ENCODE assay signal across 2 cellular contexts in the genomic region with DNA sequence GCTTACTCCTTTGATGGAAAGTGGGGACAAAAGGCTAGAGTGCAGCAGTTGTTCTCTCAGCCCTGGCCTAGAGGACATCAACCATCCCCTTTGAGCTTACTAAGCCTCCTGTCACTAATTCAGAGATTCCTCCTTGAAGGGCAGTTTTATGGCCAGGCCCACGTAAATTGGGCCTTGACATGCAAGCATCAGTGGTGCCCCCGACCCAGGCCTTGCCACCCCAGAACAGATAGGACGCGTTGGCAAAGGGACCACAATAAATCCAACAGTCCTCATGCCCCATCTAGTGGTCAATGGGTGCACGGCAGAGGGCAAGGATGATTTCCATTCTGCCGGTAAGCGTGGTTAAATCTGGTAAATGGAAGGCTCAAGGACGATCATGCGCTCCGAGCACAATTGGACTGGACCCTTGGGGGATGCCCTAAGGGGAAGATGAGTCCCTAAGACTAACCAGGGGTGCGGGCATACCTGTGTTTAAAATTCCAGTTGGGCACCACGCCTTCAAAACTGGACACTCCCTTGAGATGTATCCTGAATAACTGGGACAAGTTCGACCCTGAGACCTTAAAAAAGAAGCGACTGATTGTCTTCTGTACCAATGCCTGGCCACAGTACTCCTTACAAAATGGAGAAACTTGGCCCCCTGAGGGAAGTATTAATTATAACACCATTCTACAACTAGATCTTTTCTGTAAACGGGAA.
TF ChIP-seq lines count a peak whose summit lies in the region.

No MANE protein-coding gene starts in this region.

TF ChIP-seq in Ishikawa, 13 proteins besides CTCF, POLR2A, EP300 and RAD21 (continued from another document):
- TF ChIP-seq, protein P1, sequence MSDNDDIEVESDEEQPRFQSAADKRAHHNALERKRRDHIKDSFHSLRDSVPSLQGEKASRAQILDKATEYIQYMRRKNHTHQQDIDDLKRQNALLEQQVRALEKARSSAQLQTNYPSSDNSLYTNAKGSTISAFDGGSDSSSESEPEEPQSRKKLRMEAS (IDR thresholded peaks at IDR 0.05) = no peak
- TF ChIP-seq, protein P2, sequence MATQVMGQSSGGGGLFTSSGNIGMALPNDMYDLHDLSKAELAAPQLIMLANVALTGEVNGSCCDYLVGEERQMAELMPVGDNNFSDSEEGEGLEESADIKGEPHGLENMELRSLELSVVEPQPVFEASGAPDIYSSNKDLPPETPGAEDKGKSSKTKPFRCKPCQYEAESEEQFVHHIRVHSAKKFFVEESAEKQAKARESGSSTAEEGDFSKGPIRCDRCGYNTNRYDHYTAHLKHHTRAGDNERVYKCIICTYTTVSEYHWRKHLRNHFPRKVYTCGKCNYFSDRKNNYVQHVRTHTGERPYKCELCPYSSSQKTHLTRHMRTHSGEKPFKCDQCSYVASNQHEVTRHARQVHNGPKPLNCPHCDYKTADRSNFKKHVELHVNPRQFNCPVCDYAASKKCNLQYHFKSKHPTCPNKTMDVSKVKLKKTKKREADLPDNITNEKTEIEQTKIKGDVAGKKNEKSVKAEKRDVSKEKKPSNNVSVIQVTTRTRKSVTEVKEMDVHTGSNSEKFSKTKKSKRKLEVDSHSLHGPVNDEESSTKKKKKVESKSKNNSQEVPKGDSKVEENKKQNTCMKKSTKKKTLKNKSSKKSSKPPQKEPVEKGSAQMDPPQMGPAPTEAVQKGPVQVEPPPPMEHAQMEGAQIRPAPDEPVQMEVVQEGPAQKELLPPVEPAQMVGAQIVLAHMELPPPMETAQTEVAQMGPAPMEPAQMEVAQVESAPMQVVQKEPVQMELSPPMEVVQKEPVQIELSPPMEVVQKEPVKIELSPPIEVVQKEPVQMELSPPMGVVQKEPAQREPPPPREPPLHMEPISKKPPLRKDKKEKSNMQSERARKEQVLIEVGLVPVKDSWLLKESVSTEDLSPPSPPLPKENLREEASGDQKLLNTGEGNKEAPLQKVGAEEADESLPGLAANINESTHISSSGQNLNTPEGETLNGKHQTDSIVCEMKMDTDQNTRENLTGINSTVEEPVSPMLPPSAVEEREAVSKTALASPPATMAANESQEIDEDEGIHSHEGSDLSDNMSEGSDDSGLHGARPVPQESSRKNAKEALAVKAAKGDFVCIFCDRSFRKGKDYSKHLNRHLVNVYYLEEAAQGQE (IDR thresholded peaks at IDR 0.05; ENCODE audit: low read depth) = no peak

TF ChIP-seq in GM12878, 131 proteins besides CTCF, POLR2A, EP300 and RAD21 (continued from another document):
- TF ChIP-seq TAF1 (IDR thresholded peaks at IDR 0.05; ENCODE audit: borderline replicate concordance, low read depth, low read length) = no peak
- TF ChIP-seq MTA2 (IDR thresholded peaks at IDR 0.05; ENCODE audit: low read depth) = no peak
